In genomic region chr14:73022051-73022450, GRCh38 we compare ENCODE assay signal across 20 cellular contexts. TPM values are rescaled to one million over a fixed set of nuclear protein-coding genes. Genes with fewer than 3 reads are reported as not detected.
DNase-seq lines count a peak whose midpoint lies in the region; ATAC-seq and TF ChIP-seq lines count a peak whose summit lies in the region.
"Had no signal": no experiment of that assay in that cellular context is flagged by ENCODE, and none has a peak within 500 bp of the region (broad histone marks: within the 10 kb centered on the region; RNA-seq: fewer than 3 reads in every experiment).

No MANE protein-coding gene starts in this region.

- CTCF ChIA-PET in CD8-positive, alpha-beta T cell (lab: Charles Lee): no interaction called here
- CTCF ChIA-PET in OCI-LY7 (lab: Charles Lee; ENCODE audit: unreplicated experiment): no interaction called here

- H3K9me2 ChIP-seq in OCI-LY7 (ENCODE audit: insufficient read depth, low read length): no peaks in the 10 kb centered on the region

- H3K9me3 Mint-ChIP-seq in CD8-positive, alpha-beta T cell: no peaks in the 10 kb centered on the region
- no peaks in the 10 kb centered on the region for H3K9me3 Mint-ChIP-seq in endodermal cell
- H3K9me3 Mint-ChIP-seq: activated naive CD4-positive, alpha-beta T cell treated with anti-CD3 and anti-CD28 coated beads, Interleukin-2, amount 50 U/mL, for 72 hours had no signal

- peaks cover 56% of the 10 kb centered on the region for H3K4me1 Mint-ChIP-seq in CD8-positive, alpha-beta T cell (ENCODE audit: low read depth)
- peaks cover 13% of the 10 kb centered on the region for H3K4me1 Mint-ChIP-seq in endodermal cell

- H3K4me1 ChIP-seq in CD8-positive, alpha-beta T cell (ENCODE audit: insufficient read depth, low read length): peaks cover 21% of the 10 kb centered on the region
- H3K4me1 ChIP-seq in OCI-LY7 (ENCODE audit: insufficient read depth, low read length, poor library complexity, severe bottlenecking): peaks cover 12% of the 10 kb centered on the region
- H3K4me1 ChIP-seq in endodermal cell (ENCODE audit: control insufficient read depth, insufficient read depth, low read length): no peaks in the 10 kb centered on the region
- H3K4me1 ChIP-seq in psoas muscle: peaks cover 34% of the 10 kb centered on the region

- peak overlapping the region; percentile 27 for H3K4me3 Mint-ChIP-seq in CD8-positive, alpha-beta T cell
- H3K4me3 Mint-ChIP-seq in endodermal cell: no peak overlapping the region

- POLR2A ChIA-PET in CD8-positive, alpha-beta T cell (lab: Charles Lee): no interaction called here
- POLR2A ChIA-PET in OCI-LY7 (lab: Charles Lee): no interaction called here

- peak overlapping the region; percentile 2; the same call in 1 of the 2 replicates for H3K4me2 ChIP-seq in OCI-LY7 (ENCODE audit: low read length)

- H3K27ac Mint-ChIP-seq in CD8-positive, alpha-beta T cell: no peak overlapping the region
- H3K27ac Mint-ChIP-seq in endodermal cell: no peak overlapping the region
- H3K27ac Mint-ChIP-seq: activated naive CD4-positive, alpha-beta T cell treated with anti-CD3 and anti-CD28 coated beads, Interleukin-2, amount 50 U/mL, for 72 hours had no signal

- intact Hi-C loops in CD8-positive, alpha-beta T cell (cut with DNase I, micrococcal nuclease): no loop called here
- intact Hi-C loops in OCI-LY7 (cut with micrococcal nuclease; ENCODE audit: unreplicated experiment): no loop called here
- intact Hi-C loops in psoas muscle (cut with DNase I): no loop called here

- no peak for DNase-seq in CD8-positive, alpha-beta T cell
- DNase-seq in OCI-LY7 (ENCODE audit: low spot score) (no peak), endodermal cell (no peak), psoas muscle (no peak), NCI-H1092 (lab: John Stamatoyannopoulos, UW) (no peak), ureter (ENCODE audit: low spot score) (no peak)
- DNase-seq: activated CD4-positive, alpha-beta T cell treated with anti-CD3 and anti-CD28 coated beads for 48 hours; DMS79; effector CD8-positive, alpha-beta T cell; GOT3; NCI-H187; NCI-H774; right lobe of liver; SHP77 treated with DMSO at 0.1 percent for 48 hours; T-helper 1 cell had no signal

- TF ChIP-seq CTCF in CD8-positive, alpha-beta T cell (IDR thresholded peaks at IDR 0.05): no peak
- TF ChIP-seq CTCF in OCI-LY7 (conservative IDR thresholded peaks at IDR 0.05; ENCODE audit: low read length) (no peak), endodermal cell (conservative IDR thresholded peaks at IDR 0.05) (no peak), psoas muscle (IDR thresholded peaks at IDR 0.05) (no peak)

- no peaks in the 10 kb centered on the region for H4K20me1 ChIP-seq in OCI-LY7 (ENCODE audit: insufficient read depth, low read length)

- 97 to 100% methylated on average over 2 to 4 of the region's 4 CpGs for WGBS in endodermal cell (ENCODE audit: insufficient coverage in 1 of 2, insufficient read length in 1 of 2), 2 experiments
- WGBS in psoas muscle, 3 donors: 93 to 98% (median 97%) methylated on average over 4 of the region's 4 CpGs

- no peak overlapping the region for H3K4me3 ChIP-seq in CD8-positive, alpha-beta T cell (ENCODE audit: low read depth, low read length)
- H3K4me3 ChIP-seq in OCI-LY7 (ENCODE audit: low read depth, low read length, poor library complexity, severe bottlenecking): no peak overlapping the region
- peak overlapping the region; percentile 53 for H3K4me3 ChIP-seq in endodermal cell (ENCODE audit: low read length)
- H3K4me3 ChIP-seq in psoas muscle: peak overlapping the region; percentile 6
- H3K4me3 ChIP-seq: right lobe of liver had no signal

- no peaks in the 10 kb centered on the region for H3K27me3 Mint-ChIP-seq in CD8-positive, alpha-beta T cell (ENCODE audit: low read depth)
- H3K27me3 Mint-ChIP-seq in endodermal cell (ENCODE audit: insufficient read depth): no peaks in the 10 kb centered on the region

- no peaks in the 10 kb centered on the region for H3K9me3 ChIP-seq in CD8-positive, alpha-beta T cell (ENCODE audit: low read length)
- H3K9me3 ChIP-seq in OCI-LY7 (ENCODE audit: low read length) (no peaks in the 10 kb centered on the region), endodermal cell (ENCODE audit: control insufficient read depth, low read length) (no peaks in the 10 kb centered on the region), psoas muscle (no peaks in the 10 kb centered on the region)
- H3K9me3 ChIP-seq: right lobe of liver, vagina had no signal

- H2AFZ ChIP-seq in OCI-LY7 (ENCODE audit: low read length): no peak overlapping the region
- H2AFZ ChIP-seq: parathyroid adenoma had no signal

- no peak for ATAC-seq in CD8-positive, alpha-beta T cell
- ATAC-seq in psoas muscle: no peak
- ATAC-seq in GM18873 (IDR thresholded peaks at IDR 0.05; ENCODE audit: low FRiP score, unreplicated experiment): no peak
- ATAC-seq: activated naive CD4-positive, alpha-beta T cell treated with anti-CD3 and anti-CD28 coated beads, Interleukin-2, amount 50 U/mL, for 72 hours; esophagus mucosa; right lobe of liver had no signal

- no TSS peak for BruUV-seq in OCI-LY7 (replicated peaks; lab: Mats Ljungman, UMichigan)

- no peaks in the 10 kb centered on the region for H3K27me3 ChIP-seq in CD8-positive, alpha-beta T cell (ENCODE audit: insufficient read depth, low read length)
- H3K27me3 ChIP-seq in endodermal cell (ENCODE audit: control insufficient read depth, insufficient read depth, low read length, poor library complexity, severe bottlenecking) (no peaks in the 10 kb centered on the region), psoas muscle (ENCODE audit: insufficient read depth in 3 of 3, low read length in 2 of 3) (no peaks in the 10 kb centered on the region)
- H3K27me3 ChIP-seq: right lobe of liver, vagina had no signal

- peaks cover 10% of the 10 kb centered on the region; the same call in 1 of the 2 replicates for H3K79me2 ChIP-seq in OCI-LY7 (ENCODE audit: insufficient read depth, low read depth, low read length)

- peaks cover 15% of the 10 kb centered on the region for H3K36me3 ChIP-seq in CD8-positive, alpha-beta T cell (ENCODE audit: insufficient read depth, low read length)
- H3K36me3 ChIP-seq in OCI-LY7 (ENCODE audit: insufficient read depth, low read length) (peaks cover 47% of the 10 kb centered on the region), endodermal cell (ENCODE audit: control insufficient read depth, insufficient read depth, low read length) (peaks cover 46% of the 10 kb centered on the region), psoas muscle (ENCODE audit: insufficient read depth in 1 of 2, low read depth in 1 of 2) (peaks cover 0 to 67% of the 10 kb centered on the region in 2 donors)

- no peak overlapping the region for H3K9ac ChIP-seq in endodermal cell (ENCODE audit: extremely low read depth, low read length, poor library complexity, severe bottlenecking)
- H3K9ac ChIP-seq: parathyroid adenoma had no signal

- peaks cover 57% of the 10 kb centered on the region for H3K36me3 Mint-ChIP-seq in CD8-positive, alpha-beta T cell
- H3K36me3 Mint-ChIP-seq in endodermal cell (ENCODE audit: low read depth): peaks cover 38% of the 10 kb centered on the region

- H3K27ac ChIP-seq in CD8-positive, alpha-beta T cell (ENCODE audit: low read depth, low read length): no peak overlapping the region
- no peak overlapping the region for H3K27ac ChIP-seq in OCI-LY7 (ENCODE audit: low read depth, low read length, poor library complexity, severe bottlenecking)
- no peak overlapping the region for H3K27ac ChIP-seq in endodermal cell (ENCODE audit: low read depth, low read length)
- no peak overlapping the region for H3K27ac ChIP-seq in psoas muscle
- H3K27ac ChIP-seq: parathyroid adenoma, right lobe of liver, vagina had no signal

RNA-seq across cellular contexts. Expression of gene ZFYVE1, which starts 4.9 kb away (rescaled TPM):
- total RNA-seq in CD8-positive, alpha-beta T cell: 10 to 100 TPM; 10.0 to 11.3 TPM
- total RNA-seq in OCI-LY7 (2014; rRNA removed; shearing (Covaris generic)): 8.1 and 11.5 TPM in 2 replicates
- total RNA-seq in OCI-LY7 (2022) (14.3 and 15.1 TPM in 2 replicates), endodermal cell (10 to 100 TPM; 11.6 to 16.6 TPM), psoas muscle (10 to 100 TPM; 15.4 to 17.9 (median 17.6) TPM), ureter (16.9 TPM)
- polyA plus RNA-seq in endodermal cell (2013, experiment 1 of 2): 14.6 TPM
- polyA plus RNA-seq in endodermal cell (2013, experiment 2 of 2): 12.9 TPM
- polyA plus RNA-seq in psoas muscle: 10 to 100 TPM in 2 of 3 donors, 1 to 10 TPM in 1; 5.3 to 17.4 (median 10.4) TPM

RNA-seq across cellular contexts. Expression of gene RBM25, which starts 36.3 kb away (rescaled TPM):
- total RNA-seq in CD8-positive, alpha-beta T cell: 100 to 1,000 TPM; 166 to 178 TPM
- 60.1 and 70.5 TPM in 2 replicates for total RNA-seq in OCI-LY7 (2014; rRNA removed; shearing (Covaris generic))
- total RNA-seq in OCI-LY7 (2022) (119 and 120 TPM in 2 replicates), endodermal cell (100 to 1,000 TPM; 132 to 164 TPM), psoas muscle (10 to 100 TPM; 31.1 to 50.2 (median 41.0) TPM), ureter (128 TPM)
- 120 TPM for polyA plus RNA-seq in endodermal cell (2013, experiment 1 of 2)
- 102 TPM for polyA plus RNA-seq in endodermal cell (2013, experiment 2 of 2)
- 10 to 100 TPM; 19.2 to 48.9 (median 34.4) TPM for polyA plus RNA-seq in psoas muscle

Comparison
In these comparisons a context has a peak if more than half of its experiments do, and no peak if none do; other contexts are left out.
1. H3K4me3 ChIP-seq: peak in endodermal cell (single experiment) and psoas muscle (single experiment); none in CD8-positive, alpha-beta T cell (single experiment) and OCI-LY7 (single experiment).